Comparison of ENCODE assay signal across 8 cellular contexts in the genomic region with DNA sequence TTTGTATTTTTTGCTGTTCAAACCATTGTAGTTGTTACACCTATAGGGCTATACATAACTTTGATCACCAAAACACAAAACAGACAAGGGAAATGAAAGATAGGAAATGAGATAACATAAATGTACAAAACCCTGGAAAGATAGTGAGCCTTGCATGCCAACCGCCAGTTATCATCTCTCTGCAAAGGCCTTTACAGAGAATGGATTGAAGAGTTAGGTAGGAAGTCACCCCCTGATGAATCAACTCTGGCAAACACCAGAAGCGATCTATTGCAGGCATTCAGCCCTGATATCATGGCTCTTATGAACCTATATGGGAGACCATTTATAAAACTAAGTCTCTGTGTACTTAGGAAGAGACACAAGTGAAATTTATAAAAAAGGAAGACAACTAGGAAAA.
"Had no signal": no experiment of that assay in that cellular context is flagged by ENCODE, and none has a peak within 500 bp of the region (broad histone marks: within the 10 kb centered on the region; RNA-seq: fewer than 3 reads in every experiment).

No MANE protein-coding gene starts in this region.

- H3K27ac Mint-ChIP-seq: IgD-negative memory B cell had no signal

- DNase-seq: IMR-90, KBM-7, KG1 had no signal

- H3K4me3 Mint-ChIP-seq: IgD-negative memory B cell had no signal

- H3K36me3 Mint-ChIP-seq: IgD-negative memory B cell had no signal

- H3K27me3 Mint-ChIP-seq: IgD-negative memory B cell had no signal

- H3K27ac ChIP-seq: HL-60, KMS-11 had no signal

- H3K4me3 ChIP-seq: K562 had no signal

- H3K4me2 ChIP-seq: KMS-11 had no signal

- H3K9ac ChIP-seq: KMS-11 had no signal

- ATAC-seq: HepG2, K562 had no signal
